4 cellular contexts compared by ENCODE assay signal in genomic region chr14:70173569-70173968, GRCh38. TPM values are rescaled to one million over a fixed set of nuclear protein-coding genes. Genes with fewer than 3 reads are reported as not detected.
"Had no signal": no experiment of that assay in that cellular context is flagged by ENCODE, and none has a peak within 500 bp of the region (broad histone marks: within the 10 kb centered on the region; RNA-seq: fewer than 3 reads in every experiment).

No MANE protein-coding gene starts in this region.

- DNase-seq: GDM1, GF-D8 had no signal

- H3K4me3 ChIP-seq: GM12878 had no signal

- ATAC-seq: GM12878 had no signal

RNA-seq across cellular contexts. Expression of gene SLC8A3, which starts 15.2 kb away (rescaled TPM):
- total RNA-seq: G401 had no signal
